ENCODE assay signal across 28 cellular contexts in genomic region chr11:107702109-107702660, GRCh38. TPM values are rescaled to one million over a fixed set of nuclear protein-coding genes. Genes with fewer than 3 reads are reported as not detected.
"Had no signal": no experiment of that assay in that cellular context is flagged by ENCODE, and none has a peak within 500 bp of the region (broad histone marks: within the 10 kb centered on the region; RNA-seq: fewer than 3 reads in every experiment).

No MANE protein-coding gene starts in this region.

- H3K36me3 ChIP-seq: adrenal gland, breast epithelium had no signal

- H3K4me1 ChIP-seq: adrenal gland, breast epithelium had no signal

- FAIRE-seq: K562, RCC 7860, TTC549 had no signal

- ATAC-seq: K562 had no signal

- H3K4me3 ChIP-seq: adrenal gland, breast epithelium, K562 had no signal

- DNase-seq: activated CD4-positive, alpha-beta memory T cell treated with anti-CD3 and anti-CD28 coated beads, Interleukin-2, amount 10 ng/mL, durations not matched to agents 7 days and 5 days; activated CD4-positive, alpha-beta T cell treated with anti-CD3 and anti-CD28 coated beads, Interleukin-2, amount 50 U/mL, for 1 hour; activated CD4-positive, CD25-positive, alpha-beta regulatory T cell; activated naive CD4-positive, alpha-beta T cell treated with anti-CD3 and anti-CD28 coated beads, Interleukin-2, amount 50 U/mL, for 16 hours; activated naive CD8-positive, alpha-beta T cell treated with anti-CD3 and anti-CD28 coated beads, Interleukin-2, amount 10 ng/mL, durations not matched to agents 7 days and 5 days; adrenal gland; anterior cingulate cortex; central memory CD4-positive, alpha-beta T cell; Karpas-422; MM.1S; NCI-H1105 treated with DMSO at 0.1 percent for 48 hours; NCI-H2029; NCI-H2107; NCI-H2171 treated with DMSO at 0.1 percent for 48 hours; NCI-H226; NCI-H526; NCI-H82; OCI-M1; SHP77; T-helper 9 cell had no signal

- H3K9me3 ChIP-seq: adrenal gland, breast epithelium had no signal

- H3K27ac ChIP-seq: adrenal gland, breast epithelium, VCaP had no signal

- H3K27me3 ChIP-seq: adrenal gland, breast epithelium had no signal

RNA-seq across cellular contexts. Expression of gene SLN, which starts 9.7 kb away (rescaled TPM):
- total RNA-seq: activated CD4-positive, alpha-beta memory T cell treated with anti-CD3 and anti-CD28 coated beads, Interleukin-2, amount 10 ng/mL, durations not matched to agents 7 days and 5 days; activated CD8-positive, alpha-beta memory T cell treated with anti-CD3 and anti-CD28 coated beads for 36 hours; activated naive CD8-positive, alpha-beta T cell treated with anti-CD3 and anti-CD28 coated beads, Interleukin-2, amount 10 ng/mL, durations not matched to agents 7 days and 5 days; breast epithelium; K562; NCI-H460; SK-MEL-5 had no signal
- polyA plus RNA-seq: K562 had no signal
